ENCODE assay signal across 17 cellular contexts in the genomic region with DNA sequence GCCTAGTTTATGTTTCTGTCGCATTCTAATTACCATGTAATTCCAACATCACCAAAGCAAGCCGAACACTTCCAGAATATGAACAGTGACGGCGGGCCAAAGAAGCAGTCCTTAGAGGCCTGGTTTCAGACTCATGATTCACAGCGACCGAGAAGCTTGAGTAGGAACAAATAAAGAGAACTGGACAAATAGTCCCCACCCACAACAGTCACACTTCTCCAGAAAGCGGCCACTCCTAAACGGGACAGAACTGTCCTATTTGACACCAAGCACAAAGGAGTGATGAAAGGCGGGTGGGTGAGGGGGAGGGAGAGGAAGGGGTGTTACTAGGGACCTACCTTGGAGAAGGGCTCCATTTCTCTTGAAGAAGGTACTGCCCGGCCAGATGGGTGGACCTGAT.
"Had no signal": no experiment of that assay in that cellular context is flagged by ENCODE, and none has a peak within 500 bp of the region (broad histone marks: within the 10 kb centered on the region; RNA-seq: fewer than 3 reads in every experiment).

No MANE protein-coding gene starts in this region.

- H3K4me3 ChIP-seq: esophagus muscularis mucosa, gastrocnemius medialis, left ventricle myocardium inferior, psoas muscle, sigmoid colon, skin epidermis, uterus had no signal

- H3K36me3 ChIP-seq: gastrocnemius medialis, uterus had no signal

- H3K9me3 ChIP-seq: esophagus muscularis mucosa, gastrocnemius medialis, left ventricle myocardium inferior, neutrophil, psoas muscle, sigmoid colon, uterus had no signal

- DNase-seq: cortex of kidney; effector memory CD4-positive, alpha-beta T cell; gastrocnemius medialis; glutamatergic neuron; left ventricle myocardium inferior; naive thymus-derived CD8-positive, alpha-beta T cell; psoas muscle; retina; sigmoid colon; stimulated activated CD4-positive, alpha-beta T cell treated with anti-CD3 and anti-CD28 coated beads, Interleukin-2, amount 100 ng/mL, for 24 hours; stimulated activated CD4-positive, alpha-beta T cell treated with anti-CD3 and anti-CD28 coated beads, Interleukin-4, amount 100 ng/mL, for 4 hours; stimulated activated naive CD4-positive, alpha-beta T cell treated with Interleukin-2 at 50 U/mL for 16 hours; trophoblast cell; uterus had no signal

- H3K27me3 ChIP-seq: esophagus muscularis mucosa, gastrocnemius medialis, neutrophil, sigmoid colon, uterus had no signal

- H3K4me1 ChIP-seq: esophagus muscularis mucosa, psoas muscle, sigmoid colon, uterus had no signal

- H3K4me3 Mint-ChIP-seq: naive thymus-derived CD8-positive, alpha-beta T cell had no signal

- H3K9me3 Mint-ChIP-seq: naive thymus-derived CD8-positive, alpha-beta T cell had no signal

- H3K27me3 Mint-ChIP-seq: naive thymus-derived CD8-positive, alpha-beta T cell had no signal

- H3K27ac ChIP-seq: esophagus muscularis mucosa, gastrocnemius medialis, left ventricle myocardium inferior, neutrophil, psoas muscle, sigmoid colon, uterus had no signal

- ATAC-seq: gastrocnemius medialis; naive thymus-derived CD8-positive, alpha-beta T cell; psoas muscle had no signal
